In the genomic region with DNA sequence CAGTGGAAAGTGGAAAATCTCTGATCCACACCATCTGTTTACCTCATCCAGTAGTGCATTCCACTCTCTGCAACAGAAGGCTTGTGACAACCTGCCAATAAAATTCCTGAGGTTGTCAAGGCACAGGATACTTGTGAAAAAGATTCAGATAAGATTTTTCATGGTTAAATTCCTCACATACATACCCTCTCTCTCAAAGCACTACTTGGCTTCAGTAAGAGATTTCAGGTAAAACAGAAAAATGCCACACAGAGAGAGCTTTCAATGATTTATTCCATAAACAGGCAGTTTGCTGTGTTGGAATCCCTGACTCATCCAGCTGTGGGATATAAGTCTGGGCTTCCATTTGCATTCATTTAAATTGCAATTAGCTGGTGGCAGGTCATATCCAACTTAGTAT, we compare ENCODE assay signal across 13 cellular contexts.
A peak's percentile ranks its signal among the peaks of the same experiment; 100 is the strongest.
DNase-seq lines count a peak whose midpoint lies in the region; TF ChIP-seq lines count a peak whose summit lies in the region.
"Had no signal": no experiment of that assay in that cellular context is flagged by ENCODE, and none has a peak within 500 bp of the region (broad histone marks: within the 10 kb centered on the region; RNA-seq: fewer than 3 reads in every experiment).

No MANE protein-coding gene starts in this region.

- TF ChIP-seq POLR2A in sigmoid colon (IDR thresholded peaks at IDR 0.05), result no peak

- H3K27ac Mint-ChIP-seq in immature natural killer cell, result no peak overlapping the region
- H3K27ac Mint-ChIP-seq: activated naive CD8-positive, alpha-beta T cell treated with anti-CD3 and anti-CD28 coated beads, Interleukin-2, amount 10 ng/mL, durations not matched to agents 7 days and 5 days; CD4-positive, alpha-beta memory T cell had no signal

- H3K27ac ChIP-seq in epithelial cell of prostate, result peak overlapping the region; percentile 77
- H3K27ac ChIP-seq in sigmoid colon, result no peak overlapping the region

- peak; percentile 47 for DNase-seq in GM03348 (ENCODE audit: low spot score)
- DNase-seq in RPMI7951 (ENCODE audit: low read depth), result peak; percentile 56
- DNase-seq in epithelial cell of prostate (ENCODE audit: low read depth, low spot score), result peak; percentile 26
- DNase-seq in non-pigmented ciliary epithelial cell (ENCODE audit: low read depth), result peak; percentile 30
- no peak for DNase-seq in SHP77 (lab: John Stamatoyannopoulos, UW)
- no peak for DNase-seq in sigmoid colon
- DNase-seq in immature natural killer cell, result no peak
- DNase-seq in NOMO-1 treated with DMSO at 0.1 percent for 48 hours (lab: John Stamatoyannopoulos, UW; ENCODE audit: unreplicated experiment), result no peak
- DNase-seq: activated naive CD8-positive, alpha-beta T cell treated with anti-CD3 and anti-CD28 coated beads, Interleukin-2, amount 10 ng/mL, durations not matched to agents 7 days and 5 days; CD4-positive, alpha-beta memory T cell; MV-4-11; NCI-H446; Right ventricle myocardium superior had no signal

- H3K9me3 Mint-ChIP-seq in immature natural killer cell, result peaks cover 0 to 4% (median 0%) of the 10 kb centered on the region in 6 donors
- H3K9me3 Mint-ChIP-seq: activated naive CD8-positive, alpha-beta T cell treated with anti-CD3 and anti-CD28 coated beads, Interleukin-2, amount 10 ng/mL, durations not matched to agents 7 days and 5 days had no signal

- no peak overlapping the region for H3K4me3 ChIP-seq in sigmoid colon

- H3K4me1 Mint-ChIP-seq in immature natural killer cell, result no peaks in the 10 kb centered on the region
- H3K4me1 Mint-ChIP-seq: activated naive CD8-positive, alpha-beta T cell treated with anti-CD3 and anti-CD28 coated beads, Interleukin-2, amount 10 ng/mL, durations not matched to agents 7 days and 5 days; CD4-positive, alpha-beta memory T cell had no signal

- peaks cover 0 to 4% (median 0%) of the 10 kb centered on the region in 4 donors for H3K9me3 ChIP-seq in sigmoid colon

- no peak for TF ChIP-seq EP300 in sigmoid colon (IDR thresholded peaks at IDR 0.05)

- H3K27me3 ChIP-seq in sigmoid colon, result no peaks in the 10 kb centered on the region

- H3K4me1 ChIP-seq in sigmoid colon, result peaks cover 0 to 17% (median 14%) of the 10 kb centered on the region in 4 donors

- H3K36me3 Mint-ChIP-seq in immature natural killer cell, result peaks cover 0 to 3% (median 0%) of the 10 kb centered on the region in 3 donors
- H3K36me3 Mint-ChIP-seq: activated naive CD8-positive, alpha-beta T cell treated with anti-CD3 and anti-CD28 coated beads, Interleukin-2, amount 10 ng/mL, durations not matched to agents 7 days and 5 days; CD4-positive, alpha-beta memory T cell had no signal

- intact Hi-C loops in sigmoid colon (cut with DNase I), result no loop called here

- TF ChIP-seq CTCF in sigmoid colon (IDR thresholded peaks at IDR 0.05), result no peak

- no peak overlapping the region for H3K4me3 Mint-ChIP-seq in immature natural killer cell
- H3K4me3 Mint-ChIP-seq: activated naive CD8-positive, alpha-beta T cell treated with anti-CD3 and anti-CD28 coated beads, Interleukin-2, amount 10 ng/mL, durations not matched to agents 7 days and 5 days; CD4-positive, alpha-beta memory T cell had no signal

- H3K27me3 Mint-ChIP-seq in immature natural killer cell (ENCODE audit: low read depth in 3 of 3), result peaks cover 0 to 6% (median 6%) of the 10 kb centered on the region in 3 donors
- H3K27me3 Mint-ChIP-seq: activated naive CD8-positive, alpha-beta T cell treated with anti-CD3 and anti-CD28 coated beads, Interleukin-2, amount 10 ng/mL, durations not matched to agents 7 days and 5 days had no signal

- H3K36me3 ChIP-seq in sigmoid colon, result no peaks in the 10 kb centered on the region

Comparison
In these comparisons a context has a peak if more than half of its experiments do, and no peak if none do; other contexts are left out.
1. DNase-seq: peak in GM03348 (single experiment), RPMI7951 (single experiment), epithelial cell of prostate (single experiment) and non-pigmented ciliary epithelial cell (single experiment); none in SHP77 (0 of 2), sigmoid colon (single experiment), immature natural killer cell (0 of 3) and NOMO-1 treated with DMSO at 0.1 percent for 48 hours (single experiment).